In genomic region chr5:62291829-62292228, GRCh38 we compare ENCODE assay signal across 8 cellular contexts. TPM values are rescaled to one million over a fixed set of nuclear protein-coding genes. Genes with fewer than 3 reads are reported as not detected.
DNase-seq lines count a peak whose midpoint lies in the region; ATAC-seq and TF ChIP-seq lines count a peak whose summit lies in the region.
"Not testable (repeated sequence)": the region's sequence is repeated elsewhere in the genome, so short reads cannot be mapped to it uniquely, and the experiment has no call there.

No MANE protein-coding gene starts in this region.

- peak; percentile 49 to 83 (median 80) for DNase-seq in CD4-positive, CD25-positive, alpha-beta regulatory T cell
- DNase-seq in T-helper 2 cell = peak; percentile 29 to 90 (median 72)
- DNase-seq in activated CD8-positive, alpha-beta T cell treated with anti-CD3 and anti-CD28 coated beads, Interleukin-2, amount 10 ng/mL, durations not matched to agents 7 days and 5 days = peak; percentile 87
- peak; percentile 59 for DNase-seq in activated gamma-delta T cell (lab: John Stamatoyannopoulos, UW)
- DNase-seq in erythroblast (lab: John Stamatoyannopoulos, UW) = peak; percentile 31 to 55
- peak; percentile 57 for DNase-seq in stimulated activated CD4-positive, alpha-beta T cell treated with anti-CD3 and anti-CD28 coated beads, Interleukin-15, amount 100 ng/mL, for 24 hours
- DNase-seq in stimulated activated effector memory CD8-positive, alpha-beta T cell treated with anti-CD3 and anti-CD28 coated beads, Interleukin-12 subunit alpha, Interleukin-12 subunit beta, amount 100 ng/mL, for 72 hours (ENCODE audit: low spot score in 2 of 2) = peak in 1 of 2 donors; percentile 77

- H3K9me3 ChIP-seq in CD4-positive, CD25-positive, alpha-beta regulatory T cell (ENCODE audit: control insufficient read depth in 2 of 2, low read length in 2 of 2); Loucy (ENCODE audit: insufficient read depth, low read depth, low read length): not testable (repeated sequence)

- H3K27me3 ChIP-seq in CD4-positive, CD25-positive, alpha-beta regulatory T cell (ENCODE audit: control insufficient read depth, insufficient read depth, low read length); Loucy (ENCODE audit: insufficient read depth, low read length, poor library complexity, severe bottlenecking): not testable (repeated sequence)

- not testable (repeated sequence) for H3K36me3 ChIP-seq in CD4-positive, CD25-positive, alpha-beta regulatory T cell (ENCODE audit: control insufficient read depth, insufficient read depth, low read length); Loucy (ENCODE audit: insufficient read depth, low read length)

- H3K4me3 ChIP-seq in CD4-positive, CD25-positive, alpha-beta regulatory T cell (ENCODE audit: low read depth, low read length); Loucy (ENCODE audit: low read length, poor library complexity, severe bottlenecking): not testable (repeated sequence)

- POLR2A ChIA-PET in activated CD8-positive, alpha-beta T cell treated with anti-CD3 and anti-CD28 coated beads, Interleukin-2, amount 10 ng/mL, durations not matched to agents 7 days and 5 days (lab: Charles Lee) = interaction anchor here (0.9 kb wide), 1 partner anchor 14 kb away, joined by 3 read pairs; the partner anchor contains the start of gene KIF2A

- H3K4me1 ChIP-seq in CD4-positive, CD25-positive, alpha-beta regulatory T cell (ENCODE audit: control insufficient read depth, insufficient read depth, low read length, poor library complexity, severe bottlenecking) = peaks cover 12% of the 10 kb centered on the region
- H3K4me1 ChIP-seq in Loucy (ENCODE audit: insufficient read depth, low read length, poor library complexity, severe bottlenecking) = peaks cover 16% of the 10 kb centered on the region

- H3K27ac Mint-ChIP-seq in CD4-positive, CD25-positive, alpha-beta regulatory T cell = peak overlapping the region; percentile 67 to 91 (median 82)
- peak overlapping the region; percentile 83 for H3K27ac Mint-ChIP-seq in activated CD8-positive, alpha-beta T cell treated with anti-CD3 and anti-CD28 coated beads, Interleukin-2, amount 10 ng/mL, durations not matched to agents 7 days and 5 days
- H3K27ac Mint-ChIP-seq in stimulated activated effector memory CD8-positive, alpha-beta T cell treated with anti-CD3 and anti-CD28 coated beads, Interleukin-12 subunit alpha, Interleukin-12 subunit beta, amount 100 ng/mL, for 72 hours = peak overlapping the region; percentile 80

- CTCF ChIA-PET in activated CD8-positive, alpha-beta T cell treated with anti-CD3 and anti-CD28 coated beads, Interleukin-2, amount 10 ng/mL, durations not matched to agents 7 days and 5 days (lab: Charles Lee) = interaction anchor here (0.7 to 2.0 kb wide), 15 partner anchors 10 to 104 kb away, joined by 3 to 8 read pairs (median 3); partner anchors contain the start of gene KIF2A

- not testable (repeated sequence) for TF ChIP-seq POLR2A in erythroblast (IDR thresholded peaks at IDR 0.05; ENCODE audit: low read length)

- peak overlapping the region; percentile 57 to 88 (median 72) for H3K4me3 Mint-ChIP-seq in CD4-positive, CD25-positive, alpha-beta regulatory T cell
- H3K4me3 Mint-ChIP-seq in activated CD8-positive, alpha-beta T cell treated with anti-CD3 and anti-CD28 coated beads, Interleukin-2, amount 10 ng/mL, durations not matched to agents 7 days and 5 days = peak overlapping the region; percentile 45
- H3K4me3 Mint-ChIP-seq in stimulated activated effector memory CD8-positive, alpha-beta T cell treated with anti-CD3 and anti-CD28 coated beads, Interleukin-12 subunit alpha, Interleukin-12 subunit beta, amount 100 ng/mL, for 72 hours = peak overlapping the region; percentile 60

- H3K4me1 Mint-ChIP-seq in CD4-positive, CD25-positive, alpha-beta regulatory T cell = peaks cover 16 to 64% (median 42%) of the 10 kb centered on the region in 4 donors
- H3K4me1 Mint-ChIP-seq in activated CD8-positive, alpha-beta T cell treated with anti-CD3 and anti-CD28 coated beads, Interleukin-2, amount 10 ng/mL, durations not matched to agents 7 days and 5 days (ENCODE audit: low read depth) = peaks cover 72% of the 10 kb centered on the region
- peaks cover 77% of the 10 kb centered on the region for H3K4me1 Mint-ChIP-seq in stimulated activated effector memory CD8-positive, alpha-beta T cell treated with anti-CD3 and anti-CD28 coated beads, Interleukin-12 subunit alpha, Interleukin-12 subunit beta, amount 100 ng/mL, for 72 hours

- H3K79me2 ChIP-seq in Loucy (ENCODE audit: insufficient read depth, low read length) = not testable (repeated sequence)

- not testable (repeated sequence) for H3K9me3 Mint-ChIP-seq in CD4-positive, CD25-positive, alpha-beta regulatory T cell; stimulated activated effector memory CD8-positive, alpha-beta T cell treated with anti-CD3 and anti-CD28 coated beads, Interleukin-12 subunit alpha, Interleukin-12 subunit beta, amount 100 ng/mL, for 72 hours
- peaks cover 21% of the 10 kb centered on the region for H3K9me3 Mint-ChIP-seq in activated CD8-positive, alpha-beta T cell treated with anti-CD3 and anti-CD28 coated beads, Interleukin-2, amount 10 ng/mL, durations not matched to agents 7 days and 5 days (ENCODE audit: insufficient read depth)

- H3K27me3 Mint-ChIP-seq in CD4-positive, CD25-positive, alpha-beta regulatory T cell; activated CD8-positive, alpha-beta T cell treated with anti-CD3 and anti-CD28 coated beads, Interleukin-2, amount 10 ng/mL, durations not matched to agents 7 days and 5 days (ENCODE audit: low read depth): not testable (repeated sequence)

- not testable (repeated sequence) for H3K9me2 ChIP-seq in Loucy (replicated peaks; ENCODE audit: low read depth, low read length)

- H3K4me2 ChIP-seq in Loucy (ENCODE audit: low read depth, low read length, poor library complexity, severe bottlenecking) = peak overlapping the region; percentile 12

- ATAC-seq in CD4-positive, CD25-positive, alpha-beta regulatory T cell (ENCODE audit: low read depth in 2 of 2); activated CD8-positive, alpha-beta T cell treated with anti-CD3 and anti-CD28 coated beads, Interleukin-2, amount 10 ng/mL, durations not matched to agents 7 days and 5 days; stimulated activated effector memory CD8-positive, alpha-beta T cell treated with anti-CD3 and anti-CD28 coated beads, Interleukin-12 subunit alpha, Interleukin-12 subunit beta, amount 100 ng/mL, for 72 hours: not testable (repeated sequence)

- not testable (repeated sequence) for H4K20me1 ChIP-seq in Loucy (ENCODE audit: insufficient read depth, low read length, poor library complexity, severe bottlenecking)

- H3K9ac ChIP-seq in Loucy (ENCODE audit: low read depth, low read length, poor library complexity, severe bottlenecking) = not testable (repeated sequence)

- H3F3A ChIP-seq in Loucy (ENCODE audit: low read depth) = not testable (repeated sequence)

- TF ChIP-seq CTCF in Loucy (conservative IDR thresholded peaks at IDR 0.05; ENCODE audit: low read length) = peak; percentile 45

- not testable (repeated sequence) for H3K27ac ChIP-seq in CD4-positive, CD25-positive, alpha-beta regulatory T cell (ENCODE audit: insufficient read depth, low read length, poor library complexity, severe bottlenecking)

- not testable (repeated sequence) for H3K36me3 Mint-ChIP-seq in CD4-positive, CD25-positive, alpha-beta regulatory T cell
- peaks cover 63% of the 10 kb centered on the region for H3K36me3 Mint-ChIP-seq in activated CD8-positive, alpha-beta T cell treated with anti-CD3 and anti-CD28 coated beads, Interleukin-2, amount 10 ng/mL, durations not matched to agents 7 days and 5 days (ENCODE audit: low read depth)
- peaks cover 13% of the 10 kb centered on the region for H3K36me3 Mint-ChIP-seq in stimulated activated effector memory CD8-positive, alpha-beta T cell treated with anti-CD3 and anti-CD28 coated beads, Interleukin-12 subunit alpha, Interleukin-12 subunit beta, amount 100 ng/mL, for 72 hours

- peak overlapping the region; percentile 73; the same call in 1 of the 2 replicates for H2AFZ ChIP-seq in Loucy (ENCODE audit: low read length)

RNA-seq across cellular contexts. Expression of gene KIF2A, which starts 14.2 kb away (rescaled TPM):
- 114 TPM for total RNA-seq in CD4-positive, CD25-positive, alpha-beta regulatory T cell
- polyA plus RNA-seq in CD4-positive, CD25-positive, alpha-beta regulatory T cell = 100 to 1,000 TPM; 135 to 191 (median 174) TPM
- 100 to 1,000 TPM; 149 to 151 TPM for total RNA-seq in activated CD8-positive, alpha-beta T cell treated with anti-CD3 and anti-CD28 coated beads, Interleukin-2, amount 10 ng/mL, durations not matched to agents 7 days and 5 days
